Comparison of ENCODE assay signal across 31 cellular contexts in genomic region chr2:83640506-83640905, GRCh38.
"Had no signal": no experiment of that assay in that cellular context is flagged by ENCODE, and none has a peak within 500 bp of the region (broad histone marks: within the 10 kb centered on the region; RNA-seq: fewer than 3 reads in every experiment).

No MANE protein-coding gene starts in this region.

- H3K9me3 ChIP-seq: ascending aorta, body of pancreas, breast epithelium had no signal

- DNase-seq: activated B cell treated with CpG ODN at 0.5 μM for 24 hours; activated CD4-positive, alpha-beta memory T cell treated with anti-CD3 and anti-CD28 coated beads for 36 hours; activated CD4-positive, alpha-beta T cell treated with anti-CD3 and anti-CD28 coated beads for 4 hours; activated CD4-positive, alpha-beta T cell treated with anti-CD3 and anti-CD28 coated beads, Interleukin-2, amount 10 ng/mL, durations not matched to agents 24 days and 14 days; activated CD4-positive, alpha-beta T cell treated with anti-CD3 and anti-CD28 coated beads, Interleukin-2, amount 50 U/mL, for 1 hour; activated CD4-positive, alpha-beta T cell treated with anti-CD3 and anti-CD28 coated beads, Interleukin-2, amount 50 U/mL, for 4 hours; activated CD4-positive, CD25-positive, alpha-beta regulatory T cell treated with anti-CD3 and anti-CD28 coated beads, Interleukin-2, amount 50 U/mL, for 72 hours; activated CD8-positive, alpha-beta memory T cell treated with anti-CD3 and anti-CD28 coated beads, Interleukin-2, amount 50 U/mL, for 4 hours; activated CD8-positive, alpha-beta T cell treated with anti-CD3 and anti-CD28 coated beads for 36 hours; activated effector memory CD4-positive, alpha-beta T cell treated with anti-CD3 and anti-CD28 coated beads, Interleukin-2, amount 50 U/mL, for 16 hours; activated gamma-delta T cell treated with Interleukin-2 at 50 U/mL for 16 hours; activated naive CD4-positive, alpha-beta T cell; activated naive CD4-positive, alpha-beta T cell treated with anti-CD3 and anti-CD28 coated beads for 36 hours; activated naive CD4-positive, alpha-beta T cell treated with anti-CD3 and anti-CD28 coated beads, Interleukin-2, amount 50 U/mL, for 16 hours; activated naive CD8-positive, alpha-beta T cell treated with anti-CD3 and anti-CD28 coated beads for 36 hours; activated T-cell treated with anti-CD3 and anti-CD28 coated beads for 4 hours; activated T-cell treated with anti-CD3 and anti-CD28 coated beads, Interleukin-2, amount 50 U/mL, for 1 hour; activated T-cell treated with anti-CD3 and anti-CD28 coated beads, Interleukin-2, amount 50 U/mL, for 4 hours; activated T-cell treated with anti-CD3 and anti-CD28 coated beads, Interleukin-2, amount 50 U/mL, for 72 hours; amygdala; anterior cingulate cortex; body of pancreas; brain microvascular endothelial cell; central memory CD4-positive, alpha-beta T cell; T-helper 1 cell; T-helper 2 cell; T-helper 9 cell; WERI-Rb-1 had no signal

- H3K27ac ChIP-seq: ascending aorta, body of pancreas, brain microvascular endothelial cell, breast epithelium, WERI-Rb-1 had no signal

- H3K4me1 ChIP-seq: ascending aorta, body of pancreas, breast epithelium had no signal

- H3K4me3 ChIP-seq: ascending aorta, body of pancreas, breast epithelium had no signal

- FAIRE-seq: TTC549 had no signal

- H3K27me3 ChIP-seq: ascending aorta, body of pancreas, brain microvascular endothelial cell, breast epithelium had no signal

- H3K36me3 ChIP-seq: ascending aorta, brain microvascular endothelial cell, breast epithelium, WERI-Rb-1 had no signal
